2 cellular contexts compared by ENCODE assay signal in genomic region chr5:36782612-36783011, GRCh38.
DNase-seq lines count a peak whose midpoint lies in the region; ATAC-seq, FAIRE-seq and TF ChIP-seq lines count a peak whose summit lies in the region.
"Not testable (repeated sequence)": the region's sequence is repeated elsewhere in the genome, so short reads cannot be mapped to it uniquely, and the experiment has no call there.

No MANE protein-coding gene starts in this region.

- H3K9ac ChIP-seq in kidney (ENCODE audit: low read length in 2 of 2): not testable (repeated sequence)

- H3K4me3 ChIP-seq in kidney (ENCODE audit: low read length in 2 of 2): not testable (repeated sequence)

- FAIRE-seq in kidney (lab: Jason Lieb, UNC): not testable (repeated sequence)

- H3K36me3 ChIP-seq in kidney (ENCODE audit: control insufficient read depth in 1 of 2, insufficient read depth in 2 of 2, low read length in 2 of 2): not testable (repeated sequence)

- H3K27ac ChIP-seq in kidney (ENCODE audit: low read depth in 2 of 2, low read length in 2 of 2): not testable (repeated sequence)

- not testable (repeated sequence) for TF ChIP-seq CTCF in kidney (IDR thresholded peaks at IDR 0.05; ENCODE audit: borderline replicate concordance, extremely low read depth, insufficient read depth)

- DNase-seq in Right ventricle myocardium inferior (ENCODE audit: missing footprints) (peak; percentile 58), kidney (peak; percentile 58)

- not testable (repeated sequence) for ATAC-seq in Right ventricle myocardium inferior

- H3K9me3 ChIP-seq in kidney (ENCODE audit: control insufficient read depth in 1 of 2, low read length in 2 of 2): not testable (repeated sequence)

- intact Hi-C loops in Right ventricle myocardium inferior (cut with DNase I); kidney (cut with DNase I): not testable (repeated sequence)

- H3K4me1 ChIP-seq in kidney (ENCODE audit: control insufficient read depth in 1 of 2, insufficient read depth in 1 of 2, low read depth in 1 of 2, low read length in 2 of 2): not testable (repeated sequence)
